31 cellular contexts compared by ENCODE assay signal in the genomic region with DNA sequence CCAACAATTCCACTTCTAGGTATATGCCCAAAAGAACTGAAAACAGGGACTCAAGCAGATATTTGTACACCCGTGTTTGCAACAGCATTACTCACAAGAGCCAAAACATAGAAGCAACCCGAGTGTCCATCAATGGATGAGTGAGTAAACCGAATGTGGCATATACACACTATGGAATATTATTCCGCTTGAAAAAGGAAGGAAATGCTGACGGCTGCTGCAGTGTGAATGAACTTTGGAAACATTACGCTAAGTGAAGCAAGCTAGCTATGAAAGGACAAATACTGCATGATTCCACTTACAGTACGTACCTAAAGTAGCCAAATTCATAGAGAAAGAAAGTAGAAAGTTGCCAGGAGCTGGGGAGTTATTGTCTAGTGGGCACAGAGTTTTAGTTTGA.
"Had no signal": no experiment of that assay in that cellular context is flagged by ENCODE, and none has a peak within 500 bp of the region (broad histone marks: within the 10 kb centered on the region; RNA-seq: fewer than 3 reads in every experiment).

No MANE protein-coding gene starts in this region.

- H3K4me1 ChIP-seq: gastrocnemius medialis, heart right ventricle had no signal

- ATAC-seq: activated CD4-positive, CD25-positive, alpha-beta regulatory T cell treated with anti-CD3 and anti-CD28 coated beads, Interleukin-2, amount 50 U/mL, for 24 hours; activated CD8-positive, alpha-beta T cell treated with anti-CD3 and anti-CD28 coated beads for 36 hours; activated T-cell treated with anti-CD3 and anti-CD28 coated beads, Interleukin-2, amount 50 U/mL, for 4 hours; activated T-helper 17 cell treated with anti-CD3 and anti-CD28 coated beads, Interleukin-2, amount 50 U/mL, for 72 hours; body of pancreas; esophagus mucosa; foreskin keratinocyte; gastrocnemius medialis; heart right ventricle; T-helper 17 cell had no signal

- H2AFZ ChIP-seq: hepatocyte had no signal

- H3K9me3 ChIP-seq: body of pancreas, gastrocnemius medialis, heart right ventricle had no signal

- H3K27ac ChIP-seq: body of pancreas, cardiac muscle cell, coronary artery, foreskin keratinocyte, gastrocnemius medialis, heart right ventricle, WERI-Rb-1 had no signal

- H3K4me3 ChIP-seq: body of pancreas, cardiac muscle cell, coronary artery, gastrocnemius medialis, heart right ventricle, hepatocyte had no signal

- H3K27me3 ChIP-seq: body of pancreas, cardiac muscle cell, foreskin keratinocyte, gastrocnemius medialis, heart right ventricle, hepatocyte had no signal

- H3K36me3 ChIP-seq: cardiac muscle cell, gastrocnemius medialis, heart right ventricle had no signal

- H3K4me2 ChIP-seq: hepatocyte had no signal

- DNase-seq: activated B cell treated with CpG ODN at 0.5 μM for 24 hours; activated CD4-positive, alpha-beta T cell treated with anti-CD3 and anti-CD28 coated beads for 48 hours; activated CD4-positive, alpha-beta T cell treated with anti-CD3 and anti-CD28 coated beads, Interleukin-2, amount 50 U/mL, for 1 hour; activated CD4-positive, alpha-beta T cell treated with anti-CD3 and anti-CD28 coated beads, Interleukin-2, amount 50 U/mL, for 48 hours; activated CD8-positive, alpha-beta memory T cell treated with anti-CD3 and anti-CD28 coated beads for 24 hours; activated CD8-positive, alpha-beta T cell treated with anti-CD3 and anti-CD28 coated beads for 36 hours; activated effector memory CD4-positive, alpha-beta T cell treated with Interleukin-2 at 50 U/mL for 16 hours; activated gamma-delta T cell treated with Interleukin-2 at 50 U/mL for 16 hours; activated naive CD4-positive, alpha-beta T cell treated with anti-CD3 and anti-CD28 coated beads, Interleukin-2, amount 50 U/mL, for 16 hours; activated naive CD4-positive, alpha-beta T cell treated with Interleukin-2 at 50 U/mL for 16 hours; activated T-cell treated with anti-CD3 and anti-CD28 coated beads, Interleukin-2, amount 50 U/mL, for 4 hours; amniotic stem cell; aorta; body of pancreas; central memory CD4-positive, alpha-beta T cell; cerebellar nuclear complex; effector CD8-positive, alpha-beta T cell; foreskin keratinocyte; gastrocnemius medialis; heart right ventricle; T-helper 17 cell; T1000; WERI-Rb-1 had no signal

- FAIRE-seq: endometrium, endothelial cell of umbilical vein had no signal
